19 cellular contexts compared by ENCODE assay signal in the genomic region with DNA sequence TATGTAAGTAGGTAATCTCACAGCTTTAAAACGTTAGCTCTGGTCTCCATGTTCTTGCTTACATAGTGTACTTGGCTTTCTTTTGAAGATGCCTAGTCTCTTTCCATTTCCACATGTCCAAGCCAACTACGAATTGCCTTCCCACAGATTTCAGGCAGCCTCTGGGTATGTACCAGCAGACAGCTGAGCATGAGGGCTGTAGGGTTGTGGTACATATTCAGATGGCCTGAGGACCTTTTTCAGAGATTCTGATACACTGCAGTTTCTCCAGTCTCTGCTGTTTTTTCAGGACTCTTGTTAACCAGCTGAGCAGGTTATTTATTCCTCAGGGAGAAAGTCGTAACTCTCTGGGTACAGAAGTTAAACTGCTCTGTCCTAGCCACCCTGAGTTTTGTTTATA. TPM values are rescaled to one million over a fixed set of nuclear protein-coding genes. Genes with fewer than 3 reads are reported as not detected.
"Had no signal": no experiment of that assay in that cellular context is flagged by ENCODE, and none has a peak within 500 bp of the region (broad histone marks: within the 10 kb centered on the region; RNA-seq: fewer than 3 reads in every experiment).

No MANE protein-coding gene starts in this region.

- DNase-seq: activated CD4-positive, alpha-beta T cell treated with anti-CD3 and anti-CD28 coated beads for 36 hours; activated CD8-positive, alpha-beta memory T cell treated with anti-CD3 and anti-CD28 coated beads, Interleukin-2, amount 50 U/mL, for 48 hours; activated CD8-positive, alpha-beta T cell treated with anti-CD3 and anti-CD28 coated beads, Interleukin-2, amount 10 ng/mL, durations not matched to agents 7 days and 5 days; activated naive CD4-positive, alpha-beta T cell; aorta; caudate nucleus; effector CD4-positive, alpha-beta T cell; natural killer cell; nucleus accumbens; psoas muscle; stimulated activated CD4-positive, alpha-beta T cell treated with anti-CD3 and anti-CD28 coated beads, Interleukin-4, amount 100 ng/mL, for 4 hours; T-cell; transverse colon; WERI-Rb-1 had no signal

- H3K36me3 ChIP-seq: transverse colon, WERI-Rb-1 had no signal

- H3K27ac ChIP-seq: coronary artery, psoas muscle, WERI-Rb-1 had no signal

- H3K9me3 Mint-ChIP-seq: activated T-helper 1 cell treated with anti-CD3 and anti-CD28 coated beads, Interleukin-12 subunit alpha, Interleukin-12 subunit beta, Interleukin-2, Interleukin-4 antibody, amounts not matched to agents 30 ng/mL and 10 ng/mL and 1 ng/mL, durations not matched to agents 14 hours and 24 hours and 36 hours; natural killer cell; T-cell had no signal

- H3K36me3 Mint-ChIP-seq: natural killer cell had no signal

- H3K27me3 Mint-ChIP-seq: activated CD4-positive, alpha-beta T cell treated with anti-CD3 and anti-CD28 coated beads for 36 hours; T-cell had no signal

- H3K4me3 ChIP-seq: coronary artery, gastroesophageal sphincter, lung, psoas muscle, transverse colon had no signal

- H3K4me1 Mint-ChIP-seq: natural killer cell had no signal

- H3K4me1 ChIP-seq: psoas muscle had no signal

- H3K27me3 ChIP-seq: gastroesophageal sphincter, transverse colon had no signal

- H3K9me3 ChIP-seq: gastroesophageal sphincter, psoas muscle, transverse colon had no signal

- H3K4me3 Mint-ChIP-seq: activated CD4-positive, alpha-beta T cell treated with anti-CD3 and anti-CD28 coated beads for 36 hours; activated CD8-positive, alpha-beta T cell treated with anti-CD3 and anti-CD28 coated beads, Interleukin-2, amount 10 ng/mL, durations not matched to agents 7 days and 5 days; activated T-helper 1 cell treated with anti-CD3 and anti-CD28 coated beads, Interleukin-12 subunit alpha, Interleukin-12 subunit beta, Interleukin-2, Interleukin-4 antibody, amounts not matched to agents 30 ng/mL and 10 ng/mL and 1 ng/mL, durations not matched to agents 14 hours and 24 hours and 36 hours; natural killer cell; T-cell had no signal

- H3K27ac Mint-ChIP-seq: activated CD4-positive, alpha-beta T cell treated with anti-CD3 and anti-CD28 coated beads for 36 hours; activated CD8-positive, alpha-beta T cell treated with anti-CD3 and anti-CD28 coated beads, Interleukin-2, amount 10 ng/mL, durations not matched to agents 7 days and 5 days; activated T-helper 1 cell treated with anti-CD3 and anti-CD28 coated beads, Interleukin-12 subunit alpha, Interleukin-12 subunit beta, Interleukin-2, Interleukin-4 antibody, amounts not matched to agents 30 ng/mL and 10 ng/mL and 1 ng/mL, durations not matched to agents 14 hours and 24 hours and 36 hours; T-cell had no signal

- ATAC-seq: activated CD4-positive, alpha-beta T cell treated with anti-CD3 and anti-CD28 coated beads for 36 hours; activated CD8-positive, alpha-beta T cell treated with anti-CD3 and anti-CD28 coated beads, Interleukin-2, amount 10 ng/mL, durations not matched to agents 7 days and 5 days; gastroesophageal sphincter; natural killer cell; T-cell had no signal

RNA-seq across cellular contexts. Expression of a gene that starts 3.1 kb away (rescaled TPM):
- total RNA-seq: activated CD4-positive, alpha-beta T cell treated with anti-CD3 and anti-CD28 coated beads for 36 hours; activated CD8-positive, alpha-beta T cell treated with anti-CD3 and anti-CD28 coated beads, Interleukin-2, amount 10 ng/mL, durations not matched to agents 7 days and 5 days; activated T-helper 1 cell treated with anti-CD3 and anti-CD28 coated beads, Interleukin-12 subunit alpha, Interleukin-12 subunit beta, Interleukin-2, Interleukin-4 antibody, amounts not matched to agents 30 ng/mL and 10 ng/mL and 1 ng/mL, durations not matched to agents 14 hours and 24 hours and 36 hours; aorta; gastroesophageal sphincter; natural killer cell; psoas muscle; skeletal muscle tissue; T-cell; transverse colon had no signal
- polyA plus RNA-seq: lung had no signal
